Comparison of ENCODE assay signal across 18 cellular contexts in genomic region chr14:78197088-78197487, GRCh38.
DNase-seq lines count a peak whose midpoint lies in the region.
"Had no signal": no experiment of that assay in that cellular context is flagged by ENCODE, and none has a peak within 500 bp of the region (broad histone marks: within the 10 kb centered on the region; RNA-seq: fewer than 3 reads in every experiment).

No MANE protein-coding gene starts in this region.

- intact Hi-C loops in head of caudate nucleus (cut with DNase I), result no loop called here

- DNase-seq in NCI-H510A treated with DMSO at 0.1 percent for 48 hours (lab: John Stamatoyannopoulos, UW) (peak; percentile 48), NCI-H510A (lab: John Stamatoyannopoulos, UW) (no peak), NCI-H1105 (lab: John Stamatoyannopoulos, UW) (peak; percentile 88), NCI-H2171 treated with DMSO at 0.1 percent for 48 hours (lab: John Stamatoyannopoulos, UW) (peak; percentile 54), head of caudate nucleus (peak in 26 of 42 donors; percentile 24 to 72 (median 50)), NCI-H446 treated with DMSO at 0.1 percent for 48 hours (lab: John Stamatoyannopoulos, UW) (no peak), COR-L47 (lab: John Stamatoyannopoulos, UW) (no peak)
- DNase-seq in activated T-cell treated with anti-CD3 and anti-CD28 coated beads, Interleukin-2, amount 50 U/mL, for 1 hour, result no peak
- DNase-seq: AML-193; Caco-2; CD4-positive, alpha-beta T cell; GF-D8; NCI-H187; NCI-H2081 treated with DMSO at 0.1 percent for 48 hours; NCI-H2227 treated with DMSO at 0.1 percent for 48 hours; NCI-H526; SHP77; T-cell had no signal

Comparison
In these comparisons a context has a peak if more than half of its experiments do, and no peak if none do; other contexts are left out.
1. DNase-seq: peak in NCI-H510A treated with DMSO at 0.1 percent for 48 hours (single experiment), NCI-H1105 (single experiment), NCI-H2171 treated with DMSO at 0.1 percent for 48 hours (single experiment) and head of caudate nucleus (26 of 42); none in NCI-H510A (single experiment), NCI-H446 treated with DMSO at 0.1 percent for 48 hours (single experiment), COR-L47 (single experiment) and activated T-cell treated with anti-CD3 and anti-CD28 coated beads, Interleukin-2, amount 50 U/mL, for 1 hour (single experiment).